In genomic region chr13:57438072-57438471, GRCh38 we compare ENCODE assay signal across 31 cellular contexts.
"Had no signal": no experiment of that assay in that cellular context is flagged by ENCODE, and none has a peak within 500 bp of the region (broad histone marks: within the 10 kb centered on the region; RNA-seq: fewer than 3 reads in every experiment).

No MANE protein-coding gene starts in this region.

- H3K27ac ChIP-seq: ascending aorta, brain microvascular endothelial cell, epithelial cell of prostate, esophagus squamous epithelium, gastroesophageal sphincter, WERI-Rb-1 had no signal

- H3K9me3 ChIP-seq: ascending aorta had no signal

- DNase-seq: activated B cell treated with CpG ODN at 0.5 μM for 24 hours; activated CD4-positive, alpha-beta T cell treated with anti-CD3 and anti-CD28 coated beads for 48 hours; activated CD4-positive, alpha-beta T cell treated with anti-CD3 and anti-CD28 coated beads, Interleukin-2, amount 50 U/mL, for 1 hour; activated CD4-positive, alpha-beta T cell treated with anti-CD3 and anti-CD28 coated beads, Interleukin-2, amount 50 U/mL, for 48 hours; activated CD8-positive, alpha-beta memory T cell treated with anti-CD3 and anti-CD28 coated beads, Interleukin-2, amount 10 ng/mL, durations not matched to agents 7 days and 5 days; activated CD8-positive, alpha-beta memory T cell treated with anti-CD3 and anti-CD28 coated beads, Interleukin-2, amount 50 U/mL, for 4 hours; activated CD8-positive, alpha-beta T cell treated with anti-CD3 and anti-CD28 coated beads, Interleukin-2, amount 10 ng/mL, durations not matched to agents 7 days and 5 days; activated gamma-delta T cell; activated naive CD4-positive, alpha-beta T cell; activated naive CD4-positive, alpha-beta T cell treated with anti-CD3 and anti-CD28 coated beads, Interleukin-2, amount 10 ng/mL, durations not matched to agents 7 days and 5 days; activated naive CD8-positive, alpha-beta T cell treated with anti-CD3 and anti-CD28 coated beads, Interleukin-2, amount 10 ng/mL, durations not matched to agents 7 days and 5 days; activated T-cell treated with anti-CD3 and anti-CD28 coated beads for 4 hours; activated T-cell treated with anti-CD3 and anti-CD28 coated beads, Interleukin-2, amount 50 U/mL, for 24 hours; activated T-cell treated with anti-CD3 and anti-CD28 coated beads, Interleukin-2, amount 50 U/mL, for 72 hours; brain microvascular endothelial cell; cortex of kidney; dermis blood vessel endothelial cell; effector CD4-positive, alpha-beta T cell; effector memory CD8-positive, alpha-beta T cell; esophagus squamous epithelium; foreskin melanocyte; T-helper 1 cell; T-helper 17 cell; T1000; WERI-Rb-1 had no signal

- ATAC-seq: activated CD4-positive, CD25-positive, alpha-beta regulatory T cell treated with anti-CD3 and anti-CD28 coated beads, Interleukin-2, amount 50 U/mL, for 24 hours; activated CD8-positive, alpha-beta memory T cell treated with anti-CD3 and anti-CD28 coated beads, Interleukin-2, amount 10 ng/mL, durations not matched to agents 7 days and 5 days; activated CD8-positive, alpha-beta T cell treated with anti-CD3 and anti-CD28 coated beads, Interleukin-2, amount 10 ng/mL, durations not matched to agents 7 days and 5 days; activated naive CD4-positive, alpha-beta T cell treated with anti-CD3 and anti-CD28 coated beads, Interleukin-2, amount 50 U/mL, for 72 hours; activated T-cell treated with anti-CD3 and anti-CD28 coated beads, Interleukin-2, amount 50 U/mL, for 72 hours; effector memory CD8-positive, alpha-beta T cell; gastroesophageal sphincter; T-helper 17 cell had no signal

- H3K4me3 ChIP-seq: ascending aorta, esophagus squamous epithelium, gastroesophageal sphincter had no signal

- H3K27me3 Mint-ChIP-seq: activated B cell treated with CpG ODN at 0.5 μM for 24 hours; activated CD8-positive, alpha-beta memory T cell treated with anti-CD3 and anti-CD28 coated beads, Interleukin-2, amount 10 ng/mL, durations not matched to agents 7 days and 5 days; activated naive CD4-positive, alpha-beta T cell treated with anti-CD3 and anti-CD28 coated beads, Interleukin-2, amount 10 ng/mL, durations not matched to agents 7 days and 5 days; activated naive CD8-positive, alpha-beta T cell treated with anti-CD3 and anti-CD28 coated beads, Interleukin-2, amount 10 ng/mL, durations not matched to agents 7 days and 5 days; activated T-cell treated with anti-CD3 and anti-CD28 coated beads, Interleukin-2, amount 50 U/mL, for 24 hours; effector memory CD8-positive, alpha-beta T cell; T-helper 17 cell had no signal

- H3K36me3 Mint-ChIP-seq: activated CD8-positive, alpha-beta memory T cell treated with anti-CD3 and anti-CD28 coated beads, Interleukin-2, amount 10 ng/mL, durations not matched to agents 7 days and 5 days; activated naive CD4-positive, alpha-beta T cell treated with anti-CD3 and anti-CD28 coated beads, Interleukin-2, amount 10 ng/mL, durations not matched to agents 7 days and 5 days; activated naive CD4-positive, alpha-beta T cell treated with anti-CD3 and anti-CD28 coated beads, Interleukin-2, amount 50 U/mL, for 72 hours; activated naive CD8-positive, alpha-beta T cell treated with anti-CD3 and anti-CD28 coated beads, Interleukin-2, amount 10 ng/mL, durations not matched to agents 7 days and 5 days had no signal

- H3K27me3 ChIP-seq: ascending aorta, brain microvascular endothelial cell, esophagus squamous epithelium, gastroesophageal sphincter had no signal

- H3K4me1 Mint-ChIP-seq: activated B cell treated with CpG ODN at 0.5 μM for 24 hours; activated CD8-positive, alpha-beta memory T cell treated with anti-CD3 and anti-CD28 coated beads, Interleukin-2, amount 10 ng/mL, durations not matched to agents 7 days and 5 days; activated naive CD4-positive, alpha-beta T cell treated with anti-CD3 and anti-CD28 coated beads, Interleukin-2, amount 10 ng/mL, durations not matched to agents 7 days and 5 days; activated naive CD8-positive, alpha-beta T cell treated with anti-CD3 and anti-CD28 coated beads, Interleukin-2, amount 10 ng/mL, durations not matched to agents 7 days and 5 days; T-helper 17 cell had no signal

- H3K4me3 Mint-ChIP-seq: activated B cell treated with CpG ODN at 0.5 μM for 24 hours; activated CD8-positive, alpha-beta memory T cell treated with anti-CD3 and anti-CD28 coated beads, Interleukin-2, amount 10 ng/mL, durations not matched to agents 7 days and 5 days; activated CD8-positive, alpha-beta T cell treated with anti-CD3 and anti-CD28 coated beads, Interleukin-2, amount 10 ng/mL, durations not matched to agents 7 days and 5 days; activated naive CD4-positive, alpha-beta T cell treated with anti-CD3 and anti-CD28 coated beads, Interleukin-2, amount 10 ng/mL, durations not matched to agents 7 days and 5 days; activated naive CD8-positive, alpha-beta T cell treated with anti-CD3 and anti-CD28 coated beads, Interleukin-2, amount 10 ng/mL, durations not matched to agents 7 days and 5 days; activated T-cell treated with anti-CD3 and anti-CD28 coated beads, Interleukin-2, amount 50 U/mL, for 24 hours; activated T-cell treated with anti-CD3 and anti-CD28 coated beads, Interleukin-2, amount 50 U/mL, for 72 hours; effector memory CD8-positive, alpha-beta T cell; T-helper 17 cell; T-helper 2 cell treated with Interferon-gamma antibody and Interleukin-4, amounts not matched to agents 5 μg/mL and 100 μg/mL, for 36 hours had no signal

- H3K36me3 ChIP-seq: ascending aorta, brain microvascular endothelial cell, esophagus squamous epithelium, gastroesophageal sphincter, WERI-Rb-1 had no signal

- H3K27ac Mint-ChIP-seq: activated B cell treated with CpG ODN at 0.5 μM for 24 hours; activated CD8-positive, alpha-beta memory T cell treated with anti-CD3 and anti-CD28 coated beads, Interleukin-2, amount 10 ng/mL, durations not matched to agents 7 days and 5 days; activated CD8-positive, alpha-beta T cell treated with anti-CD3 and anti-CD28 coated beads, Interleukin-2, amount 10 ng/mL, durations not matched to agents 7 days and 5 days; activated naive CD4-positive, alpha-beta T cell treated with anti-CD3 and anti-CD28 coated beads, Interleukin-2, amount 10 ng/mL, durations not matched to agents 7 days and 5 days; activated naive CD4-positive, alpha-beta T cell treated with anti-CD3 and anti-CD28 coated beads, Interleukin-2, amount 50 U/mL, for 72 hours; activated naive CD8-positive, alpha-beta T cell treated with anti-CD3 and anti-CD28 coated beads, Interleukin-2, amount 10 ng/mL, durations not matched to agents 7 days and 5 days; activated T-cell treated with anti-CD3 and anti-CD28 coated beads, Interleukin-2, amount 50 U/mL, for 24 hours; activated T-cell treated with anti-CD3 and anti-CD28 coated beads, Interleukin-2, amount 50 U/mL, for 72 hours; effector memory CD8-positive, alpha-beta T cell; T-helper 17 cell; T-helper 2 cell treated with Interferon-gamma antibody and Interleukin-4, amounts not matched to agents 5 μg/mL and 100 μg/mL, for 36 hours had no signal

- H3K4me1 ChIP-seq: ascending aorta, esophagus squamous epithelium, gastroesophageal sphincter had no signal
